1 cellular context compared by ENCODE assay signal in genomic region chr6:33195304-33196022, GRCh38.
TF ChIP-seq lines count a peak whose summit lies in the region.

No MANE protein-coding gene starts in this region.

TF ChIP-seq in H1, 55 proteins besides CTCF, POLR2A, EP300 and RAD21:
- TF ChIP-seq RXRA (IDR thresholded peaks at IDR 0.05; ENCODE audit: insufficient read depth, low read depth, low read length), result 0 out of 2 replicates have a peak, but pooled peaks have one; percentile 66
- 0 out of 2 replicates have a peak, but pooled peaks have one; percentile 14 for TF ChIP-seq YY1 (IDR thresholded peaks at IDR 0.05; ENCODE audit: low read depth, low read length)
- no peak for TF ChIP-seq RFX5 (IDR thresholded peaks at IDR 0.05; ENCODE audit: borderline replicate concordance, low read depth, low read length)
